8 cellular contexts compared by ENCODE assay signal in the genomic region with DNA sequence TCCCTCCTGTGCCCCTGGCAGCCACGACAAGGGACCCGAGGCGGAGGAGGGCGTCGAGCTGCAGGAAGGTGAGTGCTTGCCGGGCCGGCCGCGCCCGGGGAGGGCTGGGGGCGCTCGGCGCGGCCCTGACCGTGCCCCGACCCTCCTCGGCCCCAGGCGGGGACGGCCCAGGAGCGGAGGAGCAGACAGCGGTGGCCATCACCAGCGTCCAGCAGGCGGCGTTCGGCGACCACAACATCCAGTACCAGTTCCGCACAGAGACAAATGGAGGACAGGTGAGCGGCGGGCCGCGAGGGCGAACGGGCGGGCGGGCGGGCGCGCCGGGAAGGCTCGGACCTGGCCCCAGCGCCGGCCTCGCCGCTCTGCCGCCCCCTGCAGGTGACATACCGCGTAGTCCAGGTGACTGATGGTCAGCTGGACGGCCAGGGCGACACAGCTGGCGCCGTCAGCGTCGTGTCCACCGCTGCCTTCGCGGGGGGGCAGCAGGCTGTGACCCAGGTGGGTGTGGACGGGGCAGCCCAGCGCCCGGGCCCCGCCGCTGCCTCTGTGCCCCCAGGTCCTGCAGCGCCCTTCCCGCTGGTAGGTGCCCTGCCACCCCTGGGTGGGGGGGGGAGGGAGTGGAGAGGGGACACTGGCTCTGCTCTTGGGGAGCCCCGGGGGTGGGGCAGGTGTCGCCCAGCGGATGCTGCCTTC. TPM values are rescaled to one million over a fixed set of nuclear protein-coding genes. Genes with fewer than 3 reads are reported as not detected.
DNase-seq lines count a peak whose midpoint lies in the region; ATAC-seq, FAIRE-seq and TF ChIP-seq lines count a peak whose summit lies in the region.

No MANE protein-coding gene starts in this region.

- H3K27me3 Mint-ChIP-seq in T-cell: no peaks in the 10 kb centered on the region

- H3K4me1 Mint-ChIP-seq in T-cell: peaks cover 46 to 53% (median 47%) of the 10 kb centered on the region in 3 donors

- H3K27ac ChIP-seq in HEK293 (ENCODE audit: extremely low read depth, low read depth, low read length) (peak overlapping the region; percentile 100), adrenal gland (peak overlapping the region in 4 of 5 donors; percentile 61 to 99 (median 84)), left ventricle myocardium inferior (replicated peaks) (peak overlapping the region; percentile 99), psoas muscle (peak overlapping the region; percentile 93)

- peaks cover 30% of the 10 kb centered on the region for H3K36me3 Mint-ChIP-seq in T-cell

- peak; percentile 51 to 62 (median 56) for ATAC-seq in T-cell (replicated peaks in 1 of 4)
- ATAC-seq in psoas muscle: peak; percentile 69 to 80 (median 74)

- intact Hi-C loops in adrenal gland (cut with DNase I) (loop anchor here in 1 of 2 donors (5.0 to 10.0 kb wide), 2 partner anchors 127 to 195 kb away; partner anchors contain the start of gene FXYD7), left ventricle myocardium inferior (cut with micrococcal nuclease) (no loop called here), psoas muscle (cut with DNase I) (loop anchor here (5.0 to 10.0 kb wide), 4 partner anchors 125 to 225 kb away; partner anchors contain the start of genes FXYD7 (in 2 of the 2) and KRTDAP (in 1 of the 2))

- TF ChIP-seq POLR2A in adrenal gland (IDR thresholded peaks at IDR 0.05): peak in 1 of 2 donors; percentile 38

- FAIRE-seq in urothelium cell line (lab: Jason Lieb, UNC): peak; percentile 79

- H3K36me3 ChIP-seq in GM06990 (ENCODE audit: control insufficient read depth, insufficient read depth, low read length) (peaks cover 27% of the 10 kb centered on the region), HEK293 (ENCODE audit: control insufficient read depth in 2 of 2, insufficient read depth in 1 of 2, low read length in 2 of 2) (peaks cover 53 to 68% of the 10 kb centered on the region in 2 experiments), adrenal gland (replicated peaks in 1 of 2) (peaks cover 0 to 44% of the 10 kb centered on the region in 2 donors), left ventricle myocardium inferior (peaks cover 40% of the 10 kb centered on the region), psoas muscle (ENCODE audit: insufficient read depth in 1 of 2, low read depth in 1 of 2) (peaks cover 5 to 45% of the 10 kb centered on the region in 2 donors)

- no peaks in the 10 kb centered on the region for H3K9me3 Mint-ChIP-seq in T-cell

- H3K4me1 ChIP-seq in HEK293 (ENCODE audit: control insufficient read depth, insufficient read depth, low read length): peaks cover 24% of the 10 kb centered on the region
- peaks cover 14 to 37% of the 10 kb centered on the region in 2 donors for H3K4me1 ChIP-seq in adrenal gland (replicated peaks in 1 of 2)
- H3K4me1 ChIP-seq in left ventricle myocardium inferior: peaks cover 52% of the 10 kb centered on the region
- peaks cover 25% of the 10 kb centered on the region for H3K4me1 ChIP-seq in psoas muscle

- H3K27me3 ChIP-seq in GM06990 (replicated peaks; ENCODE audit: control insufficient read depth, insufficient read depth, low read length): no peaks in the 10 kb centered on the region
- no peaks in the 10 kb centered on the region for H3K27me3 ChIP-seq in adrenal gland
- no peaks in the 10 kb centered on the region for H3K27me3 ChIP-seq in left ventricle myocardium inferior (ENCODE audit: low read depth)
- no peaks in the 10 kb centered on the region for H3K27me3 ChIP-seq in psoas muscle (ENCODE audit: insufficient read depth in 3 of 3, low read length in 2 of 3)

- H3K4me3 ChIP-seq in GM06990 (replicated peaks; ENCODE audit: low read depth, low read length): peak overlapping the region; percentile 71
- H3K4me3 ChIP-seq in HEK293 (ENCODE audit: low read depth, low read length): peak overlapping the region; percentile 52
- H3K4me3 ChIP-seq in adrenal gland: peak overlapping the region in 1 of 4 donors; percentile 81
- H3K4me3 ChIP-seq in left ventricle myocardium inferior: peak overlapping the region; percentile 95
- peak overlapping the region; percentile 78 for H3K4me3 ChIP-seq in psoas muscle

- H3K4me3 Mint-ChIP-seq in T-cell: peak overlapping the region; percentile 68 to 77 (median 70)

- TF ChIP-seq CTCF in GM06990 (IDR thresholded peaks at IDR 0.05; ENCODE audit: insufficient read depth, low read length, poor library complexity, severe bottlenecking) (peak; percentile 61), HEK293 (tag by site-specific recombination; IDR thresholded peaks at IDR 0.05) (peak; percentile 96), adrenal gland (IDR thresholded peaks at IDR 0.05) (peak in 5 of 6 experiments; percentile 25 to 86 (median 75)), left ventricle myocardium inferior (IDR thresholded peaks at IDR 0.05; ENCODE audit: borderline replicate concordance) (peak; percentile 88), psoas muscle (IDR thresholded peaks at IDR 0.05) (peak; percentile 89)

- H3K27ac Mint-ChIP-seq in T-cell: peak overlapping the region; percentile 44 to 72

- WGBS in adrenal gland, 4 donors: 3 to 42% (median 12%) methylated on average over 3 to 66 of the region's 66 CpGs
- 1 to 5% (median 3%) methylated on average over 26 to 66 of the region's 66 CpGs for WGBS in psoas muscle, 3 donors

- peak; percentile 88 for DNase-seq in GM06990 (ENCODE audit: extremely low read depth, insufficient read length)
- DNase-seq in MV-4-11 (lab: John Stamatoyannopoulos, UW): peak; percentile 65
- DNase-seq in T-cell: peak; percentile 47 to 77 (median 66)
- peak; percentile 89 to 95 (median 91) for DNase-seq in adrenal gland
- DNase-seq in left ventricle myocardium inferior: peak; percentile 88
- DNase-seq in psoas muscle: peak; percentile 88 to 95
- peak; percentile 89 for DNase-seq in urothelium cell line (ENCODE audit: low spot score)

- CTCF ChIA-PET in HEK293 (lab: Yijun Ruan, JAX) (interaction anchor here (0.5 to 2.5 kb wide), 27 partner anchors 9 to 1142 kb away, joined by 3 to 21 read pairs (median 3); partner anchors contain the start of gene HAMP), T-cell (lab: Charles Lee) (interaction anchor here in 1 of 2 donors (0.6 to 0.9 kb wide), 2 partner anchors 11 to 136 kb away, joined by 3 read pairs; no protein-coding TSS in a partner anchor)

- H3K9me3 ChIP-seq in HEK293 (ENCODE audit: control insufficient read depth, insufficient read depth, low read depth, low read length) (no peaks in the 10 kb centered on the region), adrenal gland (replicated peaks in 1 of 3) (no peaks in the 10 kb centered on the region), left ventricle myocardium inferior (replicated peaks) (no peaks in the 10 kb centered on the region), psoas muscle (no peaks in the 10 kb centered on the region)

- POLR2A ChIA-PET in HEK293 (lab: Yijun Ruan, JAX) (interaction anchor here (0.9 to 2.5 kb wide), 4 partner anchors 9 to 471 kb away, joined by 3 to 17 read pairs (median 3); no protein-coding TSS in a partner anchor), T-cell (lab: Charles Lee) (no interaction called here)

TF ChIP-seq in HEK293, 187 proteins besides CTCF, POLR2A, EP300 and RAD21 (continues in another document):
- TF ChIP-seq ZBTB21 (tag by site-specific recombination; IDR thresholded peaks at IDR 0.05) (no peak; the same call in 1 of the 2 replicates), ZBTB1 (tag by site-specific recombination; IDR thresholded peaks at IDR 0.05) (no peak), ZNF600 (tag by site-specific recombination; IDR thresholded peaks at IDR 0.05) (0 out of 2 replicates have a peak, but pooled peaks have one; percentile 65), KLF8 (tag by site-specific recombination; IDR thresholded peaks at IDR 0.05) (peak; percentile 46; the same call in 1 of the 2 replicates), ZSCAN16 (tag by site-specific recombination; IDR thresholded peaks at IDR 0.05) (no peak), ZNF776 (tag by site-specific recombination; IDR thresholded peaks at IDR 0.05; ENCODE audit: borderline replicate concordance) (no peak), FEZF1 (tag by site-specific recombination; IDR thresholded peaks at IDR 0.05) (no peak), ZNF426 (tag by site-specific recombination; IDR thresholded peaks at IDR 0.05) (no peak), ZNF138 (tag by site-specific recombination; IDR thresholded peaks at IDR 0.05; ENCODE audit: borderline replicate concordance) (no peak), ZBTB17 (tag by site-specific recombination; IDR thresholded peaks at IDR 0.05) (no peak; the same call in 1 of the 2 replicates)

RNA-seq across cellular contexts. Expression of gene USF2, which starts 0.8 kb away (rescaled TPM):
- total RNA-seq in T-cell (100 to 1,000 TPM; 207 to 255 (median 249) TPM), adrenal gland (100 to 1,000 TPM; 104 to 220 (median 146) TPM), left ventricle myocardium inferior (147 TPM), psoas muscle (100 to 1,000 TPM; 141 to 196 (median 188) TPM)
- polyA plus RNA-seq in adrenal gland (100 to 1,000 TPM; 116 to 302 (median 169) TPM), psoas muscle (100 to 1,000 TPM in 2 of 3 donors, 10 to 100 TPM in 1; 94.4 to 179 (median 142) TPM)

RNA-seq across cellular contexts. Expression of gene HAMP, which starts 12.8 kb away (rescaled TPM):
- 1 to 10 TPM in 4 of 5 donors, under 1 TPM in 1; 0.65 to 1.9 (median 1.1) TPM for total RNA-seq in T-cell
- total RNA-seq in adrenal gland: 1 to 10 TPM in 2 of 8 donors, under 1 TPM in 3, not detected in 3; 0.57 to 1.7 (median 0.90) TPM
- polyA plus RNA-seq in adrenal gland: 1 to 10 TPM in 2 of 3 donors, under 1 TPM in 1; 0.84 to 9.3 (median 1.5) TPM
- not detected for total RNA-seq in left ventricle myocardium inferior
- total RNA-seq in psoas muscle: under 1 TPM in 2 of 4 donors, not detected in 2; 0.22 to 0.42 TPM
- polyA plus RNA-seq in psoas muscle: not detected

RNA-seq across cellular contexts. Expression of gene LSR, which starts 20.8 kb away (rescaled TPM):
- total RNA-seq in T-cell: 10 to 100 TPM; 36.8 to 64.9 (median 57.4) TPM
- total RNA-seq in adrenal gland: 100 to 1,000 TPM in 1 of 8 donors, 10 to 100 TPM in 7; 30.2 to 106 (median 60.1) TPM
- 10 to 100 TPM in 2 of 3 donors, 1 to 10 TPM in 1; 8.2 to 87.8 (median 62.7) TPM for polyA plus RNA-seq in adrenal gland
- 4.5 TPM for total RNA-seq in left ventricle myocardium inferior
- total RNA-seq in psoas muscle: 1 to 10 TPM; 1.8 to 5.2 (median 2.7) TPM
- 1 to 10 TPM; 1.7 to 4.4 (median 2.4) TPM for polyA plus RNA-seq in psoas muscle

RNA-seq across cellular contexts. Expression of gene MAG, which starts 22.4 kb away (rescaled TPM):
- total RNA-seq in T-cell (under 1 TPM in 2 of 5 donors, not detected in 3; 0.16 to 0.19 TPM), adrenal gland (10 to 100 TPM in 1 of 8 donors, 1 to 10 TPM in 5, under 1 TPM in 1, not detected in 1; 0.45 to 45.0 (median 3.6) TPM), left ventricle myocardium inferior (not detected), psoas muscle (under 1 TPM in 1 of 4 donors, not detected in 3; 0.11 TPM)
- polyA plus RNA-seq in adrenal gland (under 1 TPM; 0.33 to 0.88 (median 0.40) TPM), psoas muscle (under 1 TPM in 2 of 3 donors, not detected in 1; 0.05 to 0.30 TPM)

RNA-seq across cellular contexts. Expression of gene FAM187B, which starts 41.0 kb away (rescaled TPM):
- total RNA-seq in T-cell (not detected), adrenal gland (under 1 TPM in 1 of 8 donors, not detected in 7; 0.18 TPM), left ventricle myocardium inferior (not detected), psoas muscle (not detected)
- polyA plus RNA-seq in adrenal gland (under 1 TPM in 2 of 3 donors, not detected in 1; 0.13 to 0.48 TPM), psoas muscle (under 1 TPM in 1 of 3 donors, not detected in 2; 0.03 TPM)
